26 cellular contexts compared by ENCODE assay signal in the genomic region with DNA sequence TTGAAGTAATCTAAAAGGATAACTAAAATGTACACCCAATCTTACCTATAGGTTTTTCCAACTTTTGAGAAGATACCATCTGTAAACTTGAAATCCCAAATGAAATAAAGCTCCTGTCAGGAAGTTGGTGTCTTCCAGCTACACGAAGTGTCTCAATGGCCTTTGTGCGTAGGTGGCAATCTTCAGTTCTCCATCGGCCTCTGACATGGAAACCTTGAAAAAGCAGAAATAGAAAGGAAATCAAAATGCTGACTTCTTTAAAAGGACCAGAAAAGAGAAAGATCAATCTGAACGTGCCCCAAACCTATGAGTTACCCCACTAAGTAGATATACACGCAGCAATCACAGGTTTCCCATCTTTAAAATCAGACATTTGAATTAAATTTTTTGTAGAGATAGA. TPM values are rescaled to one million over a fixed set of nuclear protein-coding genes. Genes with fewer than 3 reads are reported as not detected.
A peak's percentile ranks its signal among the peaks of the same experiment; 100 is the strongest.
DNase-seq lines count a peak whose midpoint lies in the region; ATAC-seq, FAIRE-seq and TF ChIP-seq lines count a peak whose summit lies in the region.
"Had no signal": no experiment of that assay in that cellular context is flagged by ENCODE, and none has a peak within 500 bp of the region (broad histone marks: within the 10 kb centered on the region; RNA-seq: fewer than 3 reads in every experiment).

No MANE protein-coding gene starts in this region.

- no peak for TF ChIP-seq POLR2A in adrenal gland (IDR thresholded peaks at IDR 0.05)
- TF ChIP-seq POLR2A in upper lobe of left lung (IDR thresholded peaks at IDR 0.05) = no peak
- no peak for TF ChIP-seq POLR2A in GM12891 (IDR thresholded peaks at IDR 0.05; ENCODE audit: low read depth, low read length)

- H3K4me1 ChIP-seq in left ventricle myocardium inferior = peaks cover 24% of the 10 kb centered on the region
- no peaks in the 10 kb centered on the region for H3K4me1 ChIP-seq in adrenal gland (replicated peaks in 1 of 2)
- H3K4me1 ChIP-seq in muscle layer of duodenum (ENCODE audit: control insufficient read depth in 1 of 2, insufficient read depth in 2 of 2, low read length in 2 of 2) = peaks cover 4 to 6% of the 10 kb centered on the region in 2 donors
- H3K4me1 ChIP-seq in upper lobe of left lung = peaks cover 0 to 24% (median under 1%) of the 10 kb centered on the region in 4 donors
- H3K4me1 ChIP-seq: thyroid gland had no signal

- 82 to 91% (median 85%) methylated on average over 5 of the region's 5 CpGs for WGBS in adrenal gland, 4 donors
- WGBS in upper lobe of left lung, 2 donors = 74 to 86% methylated on average over 5 of the region's 5 CpGs

- no peaks in the 10 kb centered on the region for H3K27me3 ChIP-seq in left ventricle myocardium inferior (ENCODE audit: low read depth)
- H3K27me3 ChIP-seq in adrenal gland = no peaks in the 10 kb centered on the region
- H3K27me3 ChIP-seq in muscle layer of duodenum (ENCODE audit: low read depth, low read length) = no peaks in the 10 kb centered on the region
- H3K27me3 ChIP-seq in upper lobe of left lung = no peaks in the 10 kb centered on the region
- H3K27me3 ChIP-seq: dorsolateral prefrontal cortex, heart right ventricle, thyroid gland had no signal

- TF ChIP-seq CTCF in left ventricle myocardium inferior (IDR thresholded peaks at IDR 0.05; ENCODE audit: borderline replicate concordance) (no peak), adrenal gland (IDR thresholded peaks at IDR 0.05) (no peak), upper lobe of left lung (IDR thresholded peaks at IDR 0.05) (no peak)

- TF ChIP-seq EP300 in upper lobe of left lung (IDR thresholded peaks at IDR 0.05) = no peak

- H3K4me3 ChIP-seq in left ventricle myocardium inferior (no peak overlapping the region), adrenal gland (no peak overlapping the region), muscle layer of duodenum (ENCODE audit: low read depth in 1 of 2, low read length in 2 of 2) (no peak overlapping the region), upper lobe of left lung (no peak overlapping the region)
- H3K4me3 ChIP-seq: dorsolateral prefrontal cortex, smooth muscle cell, thyroid gland had no signal

- intact Hi-C loops in left ventricle myocardium inferior (cut with micrococcal nuclease) = no loop called here
- intact Hi-C loops in Right ventricle myocardium inferior (cut with DNase I) = no loop called here
- intact Hi-C loops in adrenal gland (cut with DNase I) = no loop called here

- no peak for FAIRE-seq in GM12891 (lab: Jason Lieb, UNC)
- FAIRE-seq: TTC549 had no signal

- H3K9me3 ChIP-seq in left ventricle myocardium inferior (replicated peaks) (no peaks in the 10 kb centered on the region), adrenal gland (replicated peaks in 1 of 3) (no peaks in the 10 kb centered on the region), muscle layer of duodenum (ENCODE audit: control insufficient read depth in 1 of 2, low read length in 2 of 2) (no peaks in the 10 kb centered on the region), upper lobe of left lung (no peaks in the 10 kb centered on the region)
- H3K9me3 ChIP-seq: heart right ventricle, thyroid gland had no signal

- DNase-seq in left ventricle myocardium inferior (no peak), Right ventricle myocardium inferior (ENCODE audit: missing footprints) (no peak), adrenal gland (no peak), upper lobe of left lung (no peak), GM12891 (ENCODE audit: insufficient read length, low spot score) (no peak), NCI-H1105 treated with DMSO at 0.1 percent for 48 hours (lab: John Stamatoyannopoulos, UW) (no peak)
- DNase-seq: activated CD4-positive, alpha-beta T cell treated with anti-CD3 and anti-CD28 coated beads for 36 hours; caudate nucleus; CD4-positive, alpha-beta memory T cell; dorsolateral prefrontal cortex; heart right ventricle; left cardiac atrium; NCI-H526 treated with DMSO at 0.1 percent for 48 hours; nephron progenitor cell; stimulated activated CD4-positive, alpha-beta T cell treated with anti-CD3 and anti-CD28 coated beads, Interleukin-2, amount 100 ng/mL, for 48 hours; stimulated activated naive CD4-positive, alpha-beta T cell; thyroid gland had no signal

- ATAC-seq in Right ventricle myocardium inferior = no peak
- peak in 1 of 2 donors; percentile 66 for ATAC-seq in upper lobe of left lung (ENCODE audit: low FRiP score in 2 of 2)
- no peak for ATAC-seq in HG03280 (IDR thresholded peaks at IDR 0.05; ENCODE audit: unreplicated experiment)
- ATAC-seq: activated CD4-positive, alpha-beta T cell treated with anti-CD3 and anti-CD28 coated beads for 36 hours; HCT116 had no signal

- H3K27ac ChIP-seq in left ventricle myocardium inferior (replicated peaks) (peak overlapping the region; percentile 62), adrenal gland (peak overlapping the region; percentile 36 to 84 (median 56)), muscle layer of duodenum (ENCODE audit: low read length) (peak overlapping the region; percentile 70), upper lobe of left lung (peak overlapping the region; percentile 77 to 84 (median 80))
- H3K27ac ChIP-seq: KMS-11 had no signal

- H3K36me3 ChIP-seq in left ventricle myocardium inferior (peaks cover 51% of the 10 kb centered on the region), adrenal gland (replicated peaks in 1 of 2) (peaks cover 0 to 46% of the 10 kb centered on the region in 2 donors), muscle layer of duodenum (ENCODE audit: control insufficient read depth in 1 of 2, insufficient read depth in 2 of 2, low read length in 2 of 2) (peaks cover 42 to 46% of the 10 kb centered on the region in 2 donors), upper lobe of left lung (peaks cover 13 to 49% (median 42%) of the 10 kb centered on the region in 4 donors)

TF ChIP-seq in GM12891, 5 proteins besides CTCF, POLR2A, EP300 and RAD21:
- TF ChIP-seq SPI1 (IDR thresholded peaks at IDR 0.05; ENCODE audit: low read depth, low read length) = no peak
- no peak for TF ChIP-seq TAF1 (IDR thresholded peaks at IDR 0.05; ENCODE audit: low read depth, low read length)
- TF ChIP-seq PAX5 (IDR thresholded peaks at IDR 0.05; ENCODE audit: insufficient read depth, low read length, severe bottlenecking) = no peak
- no peak for TF ChIP-seq POU2F2 (IDR thresholded peaks at IDR 0.05; ENCODE audit: low read depth, low read length)
- no peak for TF ChIP-seq POLR2AphosphoS5 (IDR thresholded peaks at IDR 0.05; ENCODE audit: low read depth, low read length)

RNA-seq across cellular contexts. Expression of a gene that starts 10.0 kb away (rescaled TPM):
- total RNA-seq in left ventricle myocardium inferior (43.5 TPM), Right ventricle myocardium inferior (39.8 TPM), adrenal gland (10 to 100 TPM; 29.6 to 60.3 (median 46.4) TPM), upper lobe of left lung (100 to 1,000 TPM in 1 of 6 donors, 10 to 100 TPM in 5; 45.7 to 174 (median 62.2) TPM)
- polyA plus RNA-seq in adrenal gland = 10 to 100 TPM; 30.5 to 83.0 (median 63.6) TPM
- 19.7 TPM for polyA plus RNA-seq in GM12891 (2012; ENCODE audit: low read depth, missing spikeins)

RNA-seq across cellular contexts. Expression of a gene that starts 22.5 kb away (rescaled TPM):
- 12.8 TPM for total RNA-seq in left ventricle myocardium inferior
- 13.9 TPM for total RNA-seq in Right ventricle myocardium inferior
- total RNA-seq in adrenal gland = 10 to 100 TPM in 7 of 8 donors, 1 to 10 TPM in 1; 9.9 to 29.9 (median 20.8) TPM
- polyA plus RNA-seq in adrenal gland = 10 to 100 TPM in 2 of 3 donors, 1 to 10 TPM in 1; 9.3 to 15.3 (median 10.6) TPM
- 10 to 100 TPM; 15.1 to 33.3 (median 22.2) TPM for total RNA-seq in upper lobe of left lung
- polyA plus RNA-seq in GM12891 (2012; ENCODE audit: low read depth, missing spikeins) = 7.2 TPM

RNA-seq across cellular contexts. Expression of a gene that starts 42.6 kb away (rescaled TPM):
- total RNA-seq in left ventricle myocardium inferior (not detected), Right ventricle myocardium inferior (not detected), adrenal gland (not detected), upper lobe of left lung (not detected)
- polyA plus RNA-seq in adrenal gland = under 1 TPM; 0.07 to 0.40 (median 0.24) TPM
- polyA plus RNA-seq in GM12891 (2012; ENCODE audit: low read depth, missing spikeins) = not detected
- total RNA-seq: activated CD4-positive, alpha-beta T cell treated with anti-CD3 and anti-CD28 coated beads for 36 hours; CD4-positive, alpha-beta memory T cell; heart right ventricle; HT-29; left cardiac atrium; mesothelial cell of epicardium; progenitor cell of endocrine pancreas; smooth muscle cell; thyroid gland had no signal
- polyA plus RNA-seq: CD4-positive, alpha-beta memory T cell; heart right ventricle; smooth muscle cell had no signal
